In genomic region chr20:38337561-38338140, GRCh38 we compare ENCODE assay signal across 1 cellular context.
TF ChIP-seq lines count a peak whose summit lies in the region.

No MANE protein-coding gene starts in this region.

TF ChIP-seq in K562, 482 proteins besides CTCF, POLR2A, EP300 and RAD21 (continued from another document):
- peak; percentile 34; the same call in 1 of the 2 replicates for TF ChIP-seq TOE1 (IDR thresholded peaks at IDR 0.05; ENCODE audit: borderline replicate concordance)
- TF ChIP-seq TOE1 (CRISPR knock-in tag; IDR thresholded peaks at IDR 0.05; ENCODE audit: borderline replicate concordance, low read depth): peak; percentile 86; the same call in 1 of the 2 replicates
- TF ChIP-seq, protein P1, sequence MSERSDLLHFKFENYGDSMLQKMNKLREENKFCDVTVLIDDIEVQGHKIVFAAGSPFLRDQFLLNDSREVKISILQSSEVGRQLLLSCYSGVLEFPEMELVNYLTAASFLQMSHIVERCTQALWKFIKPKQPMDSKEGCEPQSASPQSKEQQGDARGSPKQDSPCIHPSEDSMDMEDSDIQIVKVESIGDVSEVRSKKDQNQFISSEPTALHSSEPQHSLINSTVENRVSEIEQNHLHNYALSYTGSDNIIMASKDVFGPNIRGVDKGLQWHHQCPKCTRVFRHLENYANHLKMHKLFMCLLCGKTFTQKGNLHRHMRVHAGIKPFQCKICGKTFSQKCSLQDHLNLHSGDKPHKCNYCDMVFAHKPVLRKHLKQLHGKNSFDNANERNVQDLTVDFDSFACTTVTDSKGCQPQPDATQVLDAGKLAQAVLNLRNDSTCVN (CRISPR knock-in tag; IDR thresholded peaks at IDR 0.05): no peak
- peak in 1 of 2 experiments; percentile 68; a peak in 1 of 4 replicates for TF ChIP-seq TRIM24 (IDR thresholded peaks at IDR 0.05)
- TF ChIP-seq TSC22D4 (tag; IDR thresholded peaks at IDR 0.05): no peak
- TF ChIP-seq, protein P2, sequence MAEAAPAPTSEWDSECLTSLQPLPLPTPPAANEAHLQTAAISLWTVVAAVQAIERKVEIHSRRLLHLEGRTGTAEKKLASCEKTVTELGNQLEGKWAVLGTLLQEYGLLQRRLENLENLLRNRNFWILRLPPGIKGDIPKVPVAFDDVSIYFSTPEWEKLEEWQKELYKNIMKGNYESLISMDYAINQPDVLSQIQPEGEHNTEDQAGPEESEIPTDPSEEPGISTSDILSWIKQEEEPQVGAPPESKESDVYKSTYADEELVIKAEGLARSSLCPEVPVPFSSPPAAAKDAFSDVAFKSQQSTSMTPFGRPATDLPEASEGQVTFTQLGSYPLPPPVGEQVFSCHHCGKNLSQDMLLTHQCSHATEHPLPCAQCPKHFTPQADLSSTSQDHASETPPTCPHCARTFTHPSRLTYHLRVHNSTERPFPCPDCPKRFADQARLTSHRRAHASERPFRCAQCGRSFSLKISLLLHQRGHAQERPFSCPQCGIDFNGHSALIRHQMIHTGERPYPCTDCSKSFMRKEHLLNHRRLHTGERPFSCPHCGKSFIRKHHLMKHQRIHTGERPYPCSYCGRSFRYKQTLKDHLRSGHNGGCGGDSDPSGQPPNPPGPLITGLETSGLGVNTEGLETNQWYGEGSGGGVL (CRISPR knock-in tag; IDR thresholded peaks at IDR 0.05): no peak
- TF ChIP-seq ZNF165 (CRISPR knock-in tag; IDR thresholded peaks at IDR 0.05; ENCODE audit: borderline replicate concordance): no peak
- TF ChIP-seq, protein P3, sequence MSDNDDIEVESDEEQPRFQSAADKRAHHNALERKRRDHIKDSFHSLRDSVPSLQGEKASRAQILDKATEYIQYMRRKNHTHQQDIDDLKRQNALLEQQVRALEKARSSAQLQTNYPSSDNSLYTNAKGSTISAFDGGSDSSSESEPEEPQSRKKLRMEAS (CRISPR knock-in tag; IDR thresholded peaks at IDR 0.05): peak; percentile 15; the same call in 1 of the 2 replicates
- TF ChIP-seq MYBL2 (IDR thresholded peaks at IDR 0.05; ENCODE audit: low read depth): no peak
- TF ChIP-seq MYBL2 (CRISPR knock-in tag; IDR thresholded peaks at IDR 0.05; ENCODE audit: borderline replicate concordance): no peak
- TF ChIP-seq XRCC4 (IDR thresholded peaks at IDR 0.05; ENCODE audit: extremely low read depth, insufficient read depth, insufficient read length): no peak
- 0 out of 2 replicates have a peak, but pooled peaks have one; percentile 42 for TF ChIP-seq ZEB2 (IDR thresholded peaks at IDR 0.05)
- TF ChIP-seq ZBTB40 (IDR thresholded peaks at IDR 0.05): no peak
- TF ChIP-seq ZBTB40 (CRISPR knock-in tag; IDR thresholded peaks at IDR 0.05): no peak
- no peak for TF ChIP-seq POLR2G (IDR thresholded peaks at IDR 0.05; ENCODE audit: low read depth, low read length)
- TF ChIP-seq ERF (CRISPR knock-in tag; IDR thresholded peaks at IDR 0.05): no peak
- TF ChIP-seq ADNP (tag; IDR thresholded peaks at IDR 0.05): no peak
- TF ChIP-seq CTBP1 (IDR thresholded peaks at IDR 0.05; ENCODE audit: borderline replicate concordance): peak; percentile 54; the same call in 1 of the 2 replicates
- TF ChIP-seq PCBP1 (IDR thresholded peaks at IDR 0.05; ENCODE audit: low read depth, low read length, poor library complexity, severe bottlenecking): no peak
- TF ChIP-seq NFXL1 (CRISPR knock-in tag; IDR thresholded peaks at IDR 0.05): no peak
- TF ChIP-seq MLLT1 (IDR thresholded peaks at IDR 0.05): peak in 1 of 2 experiments; percentile 85; a peak in 1 of 4 replicates
- TF ChIP-seq, protein P4, sequence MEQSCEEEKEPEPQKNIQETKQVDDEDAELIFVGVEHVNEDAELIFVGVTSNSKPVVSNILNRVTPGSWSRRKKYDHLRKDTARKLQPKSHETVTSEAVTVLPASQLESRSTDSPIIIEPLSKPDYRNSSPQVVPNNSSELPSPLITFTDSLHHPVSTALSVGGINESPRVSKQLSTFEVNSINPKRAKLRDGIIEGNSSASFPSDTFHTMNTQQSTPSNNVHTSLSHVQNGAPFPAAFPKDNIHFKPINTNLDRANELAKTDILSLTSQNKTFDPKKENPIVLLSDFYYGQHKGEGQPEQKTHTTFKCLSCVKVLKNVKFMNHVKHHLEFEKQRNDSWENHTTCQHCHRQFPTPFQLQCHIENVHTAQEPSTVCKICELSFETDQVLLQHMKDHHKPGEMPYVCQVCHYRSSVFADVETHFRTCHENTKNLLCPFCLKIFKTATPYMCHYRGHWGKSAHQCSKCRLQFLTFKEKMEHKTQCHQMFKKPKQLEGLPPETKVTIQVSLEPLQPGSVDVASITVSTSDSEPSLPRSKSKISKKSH (CRISPR knock-in tag; IDR thresholded peaks at IDR 0.05): no peak
- no peak for TF ChIP-seq TARDBP (IDR thresholded peaks at IDR 0.05)
- no peak for TF ChIP-seq GTF3C2 (IDR thresholded peaks at IDR 0.05; ENCODE audit: borderline replicate concordance, extremely low read depth, insufficient read length)
- no peak for TF ChIP-seq ZNF561 (CRISPR knock-in tag; conservative IDR thresholded peaks at IDR 0.05)
